Comparison of ENCODE assay signal across 1 cellular context in genomic region chr12:96199465-96199864, GRCh38.
TF ChIP-seq lines count a peak whose summit lies in the region.

No MANE protein-coding gene starts in this region.

TF ChIP-seq in GM12878, 131 proteins besides CTCF, POLR2A, EP300 and RAD21:
- TF ChIP-seq MLLT1 (IDR thresholded peaks at IDR 0.05) (no peak), WRNIP1 (IDR thresholded peaks at IDR 0.05; ENCODE audit: borderline replicate concordance, low read depth, low read length) (no peak), MYB (IDR thresholded peaks at IDR 0.05; ENCODE audit: borderline replicate concordance, low read depth, low read length) (no peak)
TF ChIP-seq in GM12878: peak in this region for 0.
